In genomic region chr6:26427093-26427809, GRCh38 we compare ENCODE assay signal across 1 cellular context.
TF ChIP-seq lines count a peak whose summit lies in the region.

No MANE protein-coding gene starts in this region.

TF ChIP-seq in K562, 482 proteins besides CTCF, POLR2A, EP300 and RAD21:
- TF ChIP-seq NFE2 (IDR thresholded peaks at IDR 0.05; ENCODE audit: low read depth): peak; percentile 63; the same call in 1 of the 2 replicates
- TF ChIP-seq ZNF551 (CRISPR knock-in tag; IDR thresholded peaks at IDR 0.05): no peak
- TF ChIP-seq HES1 (IDR thresholded peaks at IDR 0.05; ENCODE audit: low read depth): no peak
- TF ChIP-seq SRSF7 (optimal IDR thresholded peaks at IDR 0.05; ENCODE audit: low read depth, low read length): no peak
- TF ChIP-seq NFRKB (IDR thresholded peaks at IDR 0.05; ENCODE audit: low read depth): no peak
- no peak for TF ChIP-seq NCOA1 (IDR thresholded peaks at IDR 0.05; ENCODE audit: low read depth)
- TF ChIP-seq C11orf30 (IDR thresholded peaks at IDR 0.05; ENCODE audit: low read depth): peak; percentile 99
- TF ChIP-seq CC2D1A (IDR thresholded peaks at IDR 0.05): no peak
- no peak for TF ChIP-seq GTF2B (IDR thresholded peaks at IDR 0.05; ENCODE audit: extremely low read depth, insufficient read length)
- no peak for TF ChIP-seq HNRNPUL1 (IDR thresholded peaks at IDR 0.05; ENCODE audit: low read length)
- TF ChIP-seq POLR2B (IDR thresholded peaks at IDR 0.05; ENCODE audit: low read depth, partially characterized antibody): no peak
- TF ChIP-seq ZNF316 (IDR thresholded peaks at IDR 0.05): peak; percentile 99
- TF ChIP-seq RFX1 (IDR thresholded peaks at IDR 0.05): no peak
- peak; percentile 80 for TF ChIP-seq MIER1 (IDR thresholded peaks at IDR 0.05; ENCODE audit: low read depth)
- no peak for TF ChIP-seq L3MBTL2 (IDR thresholded peaks at IDR 0.05)
- peak; percentile 42 for TF ChIP-seq RBM25 (IDR thresholded peaks at IDR 0.05; ENCODE audit: low read depth, low read length, severe bottlenecking)
- peak; percentile 98 for TF ChIP-seq MAFG (tag; conservative IDR thresholded peaks at IDR 0.05)
- no peak for TF ChIP-seq HDAC3 (IDR thresholded peaks at IDR 0.05; ENCODE audit: borderline replicate concordance, partially characterized antibody)
- TF ChIP-seq MECOM (CRISPR knock-in tag; IDR thresholded peaks at IDR 0.05): no peak
- peak; percentile 99 for TF ChIP-seq MAFK (IDR thresholded peaks at IDR 0.05; ENCODE audit: low read length)
- peak; percentile 99 for TF ChIP-seq MAFF (IDR thresholded peaks at IDR 0.05; ENCODE audit: low read length)
